ENCODE assay signal across 8 cellular contexts in the genomic region with DNA sequence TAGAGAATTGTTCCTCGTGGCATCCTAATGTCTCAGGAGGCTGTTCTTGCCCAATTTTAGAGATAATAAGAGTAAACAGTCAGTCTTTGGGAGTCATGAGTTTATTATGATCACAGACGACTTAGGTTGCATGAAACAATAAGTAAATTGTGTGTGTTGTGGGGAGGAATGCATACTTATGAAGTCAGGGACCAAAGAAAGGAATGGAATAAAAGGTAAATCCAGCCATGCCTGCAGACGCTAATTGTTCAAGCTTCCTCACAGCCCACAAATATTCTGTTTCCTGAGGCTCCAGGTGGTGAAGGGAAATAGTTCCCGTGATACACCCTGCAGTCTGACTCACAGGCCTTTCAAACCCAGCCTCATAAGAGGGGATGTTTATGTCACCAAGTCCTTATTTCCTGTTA. TPM values are rescaled to one million over a fixed set of nuclear protein-coding genes. Genes with fewer than 3 reads are reported as not detected.
DNase-seq lines count a peak whose midpoint lies in the region; ATAC-seq and TF ChIP-seq lines count a peak whose summit lies in the region.

No MANE protein-coding gene starts in this region.

- H3K9me3 ChIP-seq in T-helper 17 cell (ENCODE audit: control insufficient read depth, low read length, poor library complexity, severe bottlenecking) (no peaks in the 10 kb centered on the region), transverse colon (no peaks in the 10 kb centered on the region)

- 33 to 50% methylated on average over 2 to 4 of the region's 4 CpGs for WGBS in transverse colon (ENCODE audit: low coverage in 1 of 2), 2 donors

- no peaks in the 10 kb centered on the region for H3K36me3 Mint-ChIP-seq in activated naive CD4-positive, alpha-beta T cell treated with anti-CD3 and anti-CD28 coated beads, Interleukin-2, amount 10 ng/mL, durations not matched to agents 7 days and 5 days
- H3K36me3 Mint-ChIP-seq in T-helper 17 cell (ENCODE audit: low read depth), result no peaks in the 10 kb centered on the region
- H3K36me3 Mint-ChIP-seq in stimulated activated naive CD8-positive, alpha-beta T cell treated with anti-CD3 and anti-CD28 coated beads, Interleukin-15, Interleukin-2, amounts not matched to agents 100 ng/mL and 50 ng/mL, for 24 hours (ENCODE audit: low read depth), result no peaks in the 10 kb centered on the region
- no peaks in the 10 kb centered on the region for H3K36me3 Mint-ChIP-seq in stimulated activated naive B cell treated with anti-CD40 and anti-IgM and Interleukin-4, amounts not matched to agents 10 μg/mL and 1 μg/mL and 100 μg/mL, for 72 hours

- no peak overlapping the region for H3K4me3 ChIP-seq in transverse colon

- H3K4me1 Mint-ChIP-seq in activated naive CD4-positive, alpha-beta T cell treated with anti-CD3 and anti-CD28 coated beads, Interleukin-2, amount 10 ng/mL, durations not matched to agents 7 days and 5 days, result peaks cover 16% of the 10 kb centered on the region
- peaks cover 1% of the 10 kb centered on the region for H3K4me1 Mint-ChIP-seq in T-helper 17 cell
- H3K4me1 Mint-ChIP-seq in stimulated activated naive CD8-positive, alpha-beta T cell treated with anti-CD3 and anti-CD28 coated beads, Interleukin-15, Interleukin-2, amounts not matched to agents 100 ng/mL and 50 ng/mL, for 24 hours (ENCODE audit: low read depth), result peaks cover 11% of the 10 kb centered on the region
- H3K4me1 Mint-ChIP-seq in stimulated activated naive B cell treated with anti-CD40 and anti-IgM and Interleukin-4, amounts not matched to agents 10 μg/mL and 1 μg/mL and 100 μg/mL, for 72 hours, result peaks cover 3 to 14% of the 10 kb centered on the region in 2 donors

- TF ChIP-seq EP300 in transverse colon (IDR thresholded peaks at IDR 0.05; ENCODE audit: low read depth), result no peak

- intact Hi-C loops in transverse colon (cut with DNase I; ENCODE audit: low total_unique reads), result no loop called here

- H3K27ac ChIP-seq in foreskin keratinocyte (no peak overlapping the region), transverse colon (no peak overlapping the region)

- H3K4me3 Mint-ChIP-seq in activated naive CD4-positive, alpha-beta T cell treated with anti-CD3 and anti-CD28 coated beads, Interleukin-2, amount 10 ng/mL, durations not matched to agents 7 days and 5 days, result peak overlapping the region; percentile 47
- H3K4me3 Mint-ChIP-seq in T-helper 17 cell, result peak overlapping the region; percentile 75
- peak overlapping the region; percentile 74 for H3K4me3 Mint-ChIP-seq in stimulated activated naive CD8-positive, alpha-beta T cell treated with anti-CD3 and anti-CD28 coated beads, Interleukin-15, Interleukin-2, amounts not matched to agents 100 ng/mL and 50 ng/mL, for 24 hours
- peak overlapping the region in 1 of 2 donors; percentile 82 for H3K4me3 Mint-ChIP-seq in stimulated activated naive B cell treated with anti-CD40 and anti-IgM and Interleukin-4, amounts not matched to agents 10 μg/mL and 1 μg/mL and 100 μg/mL, for 72 hours

- no peak for ATAC-seq in T-helper 17 cell
- peak; percentile 88 for ATAC-seq in foreskin keratinocyte
- ATAC-seq in stimulated activated naive B cell treated with anti-CD40 and anti-IgM and Interleukin-4, amounts not matched to agents 10 μg/mL and 1 μg/mL and 100 μg/mL, for 72 hours (replicated peaks), result no peak

- no peak for TF ChIP-seq CTCF in foreskin keratinocyte (conservative IDR thresholded peaks at IDR 0.05)
- no peak for TF ChIP-seq CTCF in transverse colon (IDR thresholded peaks at IDR 0.05)

- DNase-seq in activated naive CD4-positive, alpha-beta T cell treated with anti-CD3 and anti-CD28 coated beads, Interleukin-2, amount 10 ng/mL, durations not matched to agents 7 days and 5 days, result peak; percentile 24
- DNase-seq in activated naive CD4-positive, alpha-beta T cell (lab: John Stamatoyannopoulos, UW), result no peak
- DNase-seq in T-helper 17 cell (no peak), foreskin keratinocyte (peak; percentile 72 to 87), NCI-H1092 (lab: John Stamatoyannopoulos, UW) (no peak), transverse colon (no peak)
- no peak for DNase-seq in stimulated activated naive B cell treated with anti-CD40 and anti-IgM and Interleukin-4, amounts not matched to agents 10 μg/mL and 1 μg/mL and 100 μg/mL, for 72 hours

- H3K27me3 ChIP-seq in foreskin keratinocyte (no peaks in the 10 kb centered on the region), transverse colon (peaks cover 13% of the 10 kb centered on the region)

- H3K4me1 ChIP-seq in foreskin keratinocyte (no peaks in the 10 kb centered on the region), transverse colon (peaks cover 0 to 5% (median 4%) of the 10 kb centered on the region in 4 donors)

- CTCF ChIA-PET in activated naive CD4-positive, alpha-beta T cell treated with anti-CD3 and anti-CD28 coated beads, Interleukin-2, amount 10 ng/mL, durations not matched to agents 7 days and 5 days (lab: Charles Lee), result no interaction called here

- in situ Hi-C loops in transverse colon (cut with MboI; ENCODE audit: low pct_ligation_motif_present in 1 of 4, low pct_unique_long_range_greater_than_20kb in 1 of 4, low sequenced_read_pairs in 3 of 4), result no loop called here

- TF ChIP-seq POLR2A in transverse colon (IDR thresholded peaks at IDR 0.05), result no peak

- no peaks in the 10 kb centered on the region for H3K9me3 Mint-ChIP-seq in activated naive CD4-positive, alpha-beta T cell treated with anti-CD3 and anti-CD28 coated beads, Interleukin-2, amount 10 ng/mL, durations not matched to agents 7 days and 5 days
- H3K9me3 Mint-ChIP-seq in stimulated activated naive CD8-positive, alpha-beta T cell treated with anti-CD3 and anti-CD28 coated beads, Interleukin-15, Interleukin-2, amounts not matched to agents 100 ng/mL and 50 ng/mL, for 24 hours, result no peaks in the 10 kb centered on the region
- peaks cover 0 to 2% of the 10 kb centered on the region in 2 donors for H3K9me3 Mint-ChIP-seq in stimulated activated naive B cell treated with anti-CD40 and anti-IgM and Interleukin-4, amounts not matched to agents 10 μg/mL and 1 μg/mL and 100 μg/mL, for 72 hours

- H3K36me3 ChIP-seq in transverse colon, result no peaks in the 10 kb centered on the region

- peaks cover 49% of the 10 kb centered on the region for H3K27me3 Mint-ChIP-seq in activated naive CD4-positive, alpha-beta T cell treated with anti-CD3 and anti-CD28 coated beads, Interleukin-2, amount 10 ng/mL, durations not matched to agents 7 days and 5 days
- peaks cover 56% of the 10 kb centered on the region for H3K27me3 Mint-ChIP-seq in T-helper 17 cell
- peaks cover 34% of the 10 kb centered on the region for H3K27me3 Mint-ChIP-seq in stimulated activated naive CD8-positive, alpha-beta T cell treated with anti-CD3 and anti-CD28 coated beads, Interleukin-15, Interleukin-2, amounts not matched to agents 100 ng/mL and 50 ng/mL, for 24 hours
- peaks cover 35 to 41% of the 10 kb centered on the region in 2 donors for H3K27me3 Mint-ChIP-seq in stimulated activated naive B cell treated with anti-CD40 and anti-IgM and Interleukin-4, amounts not matched to agents 10 μg/mL and 1 μg/mL and 100 μg/mL, for 72 hours

- no peak overlapping the region for H3K27ac Mint-ChIP-seq in activated naive CD4-positive, alpha-beta T cell treated with anti-CD3 and anti-CD28 coated beads, Interleukin-2, amount 10 ng/mL, durations not matched to agents 7 days and 5 days
- no peak overlapping the region for H3K27ac Mint-ChIP-seq in T-helper 17 cell
- H3K27ac Mint-ChIP-seq in stimulated activated naive CD8-positive, alpha-beta T cell treated with anti-CD3 and anti-CD28 coated beads, Interleukin-15, Interleukin-2, amounts not matched to agents 100 ng/mL and 50 ng/mL, for 24 hours, result peak overlapping the region; percentile 58
- H3K27ac Mint-ChIP-seq in stimulated activated naive B cell treated with anti-CD40 and anti-IgM and Interleukin-4, amounts not matched to agents 10 μg/mL and 1 μg/mL and 100 μg/mL, for 72 hours, result no peak overlapping the region

RNA-seq across cellular contexts. Expression of a gene that starts 0.9 kb away (rescaled TPM):
- not detected for total RNA-seq in T-helper 17 cell
- total RNA-seq in foreskin keratinocyte, result 2.0 and 3.4 TPM in 2 replicates
- 2.2 and 2.7 TPM in 2 replicates for polyA plus RNA-seq in foreskin keratinocyte
- under 1 TPM in 1 of 4 donors, not detected in 3; 0.41 TPM for total RNA-seq in transverse colon

RNA-seq across cellular contexts. Expression of a gene that starts 44.5 kb away (rescaled TPM):
- not detected for total RNA-seq in T-helper 17 cell
- total RNA-seq in foreskin keratinocyte, result 0.20 and 0.25 TPM in 2 replicates
- polyA plus RNA-seq in foreskin keratinocyte, result not detected in 2 replicates
- total RNA-seq in transverse colon, result not detected

RNA-seq across cellular contexts. Expression of a gene that starts 49.4 kb away (rescaled TPM):
- total RNA-seq in T-helper 17 cell (1 to 10 TPM; 1.8 to 3.7 TPM), foreskin keratinocyte (1.4 and 2.4 TPM in 2 replicates), transverse colon (1 to 10 TPM; 1.4 to 6.7 (median 6.4) TPM)
- polyA plus RNA-seq in foreskin keratinocyte, result 0.30 and 0.34 TPM in 2 replicates

Comparison
In these comparisons a context has a peak if more than half of its experiments do, and no peak if none do; other contexts are left out.
1. DNase-seq: peak in activated naive CD4-positive, alpha-beta T cell treated with anti-CD3 and anti-CD28 coated beads, Interleukin-2, amount 10 ng/mL, durations not matched to agents 7 days and 5 days (single experiment) and foreskin keratinocyte (2 of 2); none in activated naive CD4-positive, alpha-beta T cell (0 of 4), T-helper 17 cell (0 of 3), stimulated activated naive B cell treated with anti-CD40 and anti-IgM and Interleukin-4, amounts not matched to agents 10 μg/mL and 1 μg/mL and 100 μg/mL, for 72 hours (single experiment), NCI-H1092 (single experiment) and transverse colon (single experiment).